Comparison of ENCODE assay signal across 10 cellular contexts in genomic region chr6:2959909-2960719, GRCh38. TPM values are rescaled to one million over a fixed set of nuclear protein-coding genes. Genes with fewer than 3 reads are reported as not detected.
DNase-seq lines count a peak whose midpoint lies in the region; ATAC-seq lines count a peak whose summit lies in the region.
"Had no signal": no experiment of that assay in that cellular context is flagged by ENCODE, and none has a peak within 500 bp of the region (broad histone marks: within the 10 kb centered on the region; RNA-seq: fewer than 3 reads in every experiment).

No MANE protein-coding gene starts in this region.

- peaks cover 10 to 28% of the 10 kb centered on the region in 2 donors for H3K4me1 ChIP-seq in muscle layer of duodenum (ENCODE audit: control insufficient read depth in 1 of 2, insufficient read depth in 2 of 2, low read length in 2 of 2)

- peak; percentile 91 for DNase-seq in AG08395 (ENCODE audit: low spot score)
- DNase-seq in LHCN-M2 (ENCODE audit: low read depth) = peak; percentile 82
- no peak for DNase-seq in effector memory CD8-positive, alpha-beta T cell
- DNase-seq in natural killer cell treated with Interleukin-12 subunit alpha and Interleukin-12 subunit beta and Interleukin-15 and Interleukin-18, amount 100 ng/mL, for 72 hours (ENCODE audit: low spot score) = no peak
- DNase-seq in H4 (ENCODE audit: low spot score) = no peak
- DNase-seq in SW480 (ENCODE audit: low spot score) = no peak
- DNase-seq in germinal center (ENCODE audit: low spot score) = no peak
- DNase-seq: activated naive CD4-positive, alpha-beta T cell treated with anti-CD3 and anti-CD28 coated beads for 36 hours; DND-41 had no signal

- H3K27me3 ChIP-seq in muscle layer of duodenum (ENCODE audit: low read depth, low read length) = no peaks in the 10 kb centered on the region

- H3K27ac Mint-ChIP-seq in effector memory CD8-positive, alpha-beta T cell = peak overlapping the region; percentile 12 to 52
- H3K27ac Mint-ChIP-seq in natural killer cell treated with Interleukin-12 subunit alpha and Interleukin-12 subunit beta and Interleukin-15 and Interleukin-18, amount 100 ng/mL, for 72 hours = peak overlapping the region in 1 of 2 donors; percentile 57
- H3K27ac Mint-ChIP-seq: activated naive CD4-positive, alpha-beta T cell treated with anti-CD3 and anti-CD28 coated beads for 36 hours had no signal

- peak overlapping the region; percentile 70 for H3K27ac ChIP-seq in muscle layer of duodenum (ENCODE audit: low read length)

- no peaks in the 10 kb centered on the region for H3K27me3 Mint-ChIP-seq in effector memory CD8-positive, alpha-beta T cell
- H3K27me3 Mint-ChIP-seq in natural killer cell treated with Interleukin-12 subunit alpha and Interleukin-12 subunit beta and Interleukin-15 and Interleukin-18, amount 100 ng/mL, for 72 hours = no peaks in the 10 kb centered on the region

- no peak overlapping the region for H3K4me3 Mint-ChIP-seq in effector memory CD8-positive, alpha-beta T cell
- H3K4me3 Mint-ChIP-seq in natural killer cell treated with Interleukin-12 subunit alpha and Interleukin-12 subunit beta and Interleukin-15 and Interleukin-18, amount 100 ng/mL, for 72 hours = no peak overlapping the region
- H3K4me3 Mint-ChIP-seq: activated naive CD4-positive, alpha-beta T cell treated with anti-CD3 and anti-CD28 coated beads for 36 hours had no signal

- peaks cover 9% of the 10 kb centered on the region for H3K36me3 Mint-ChIP-seq in effector memory CD8-positive, alpha-beta T cell (ENCODE audit: insufficient read depth)
- H3K36me3 Mint-ChIP-seq in natural killer cell treated with Interleukin-12 subunit alpha and Interleukin-12 subunit beta and Interleukin-15 and Interleukin-18, amount 100 ng/mL, for 72 hours = no peaks in the 10 kb centered on the region

- peaks cover 4 to 10% of the 10 kb centered on the region in 2 donors for H3K36me3 ChIP-seq in muscle layer of duodenum (ENCODE audit: control insufficient read depth in 1 of 2, insufficient read depth in 2 of 2, low read length in 2 of 2)

- H3K9me3 ChIP-seq in muscle layer of duodenum (ENCODE audit: control insufficient read depth in 1 of 2, low read length in 2 of 2) = no peaks in the 10 kb centered on the region

- H3K4me3 ChIP-seq in muscle layer of duodenum (ENCODE audit: low read depth in 1 of 2, low read length in 2 of 2) = no peak overlapping the region

- peaks cover 5 to 11% of the 10 kb centered on the region in 2 donors for H3K4me1 Mint-ChIP-seq in effector memory CD8-positive, alpha-beta T cell (ENCODE audit: low read depth in 2 of 2)
- H3K4me1 Mint-ChIP-seq in natural killer cell treated with Interleukin-12 subunit alpha and Interleukin-12 subunit beta and Interleukin-15 and Interleukin-18, amount 100 ng/mL, for 72 hours (ENCODE audit: low read depth in 2 of 2) = peaks cover 25 to 41% of the 10 kb centered on the region in 2 donors

- no peak for ATAC-seq in effector memory CD8-positive, alpha-beta T cell (replicated peaks)
- ATAC-seq in natural killer cell treated with Interleukin-12 subunit alpha and Interleukin-12 subunit beta and Interleukin-15 and Interleukin-18, amount 100 ng/mL, for 72 hours = no peak

- no peaks in the 10 kb centered on the region for H3K9me3 Mint-ChIP-seq in effector memory CD8-positive, alpha-beta T cell
- H3K9me3 Mint-ChIP-seq in natural killer cell treated with Interleukin-12 subunit alpha and Interleukin-12 subunit beta and Interleukin-15 and Interleukin-18, amount 100 ng/mL, for 72 hours = no peaks in the 10 kb centered on the region
- H3K9me3 Mint-ChIP-seq: activated naive CD4-positive, alpha-beta T cell treated with anti-CD3 and anti-CD28 coated beads for 36 hours had no signal

RNA-seq across cellular contexts. Expression of gene SERPINB6, which starts 11.3 kb away (rescaled TPM):
- 150 and 160 TPM in 2 replicates for total RNA-seq in LHCN-M2 (2014; rRNA removed)
- polyA plus RNA-seq in LHCN-M2 (2012) = 127 TPM
- 100 to 1,000 TPM; 158 to 170 TPM for total RNA-seq in natural killer cell treated with Interleukin-12 subunit alpha and Interleukin-12 subunit beta and Interleukin-15 and Interleukin-18, amount 100 ng/mL, for 72 hours
- total RNA-seq in H4 (2014; rRNA removed; shearing (Covaris generic)) = 107 and 115 TPM in 2 replicates

RNA-seq across cellular contexts. Expression of gene NQO2, which starts 39.6 kb away (rescaled TPM):
- 28.8 and 30.1 TPM in 2 replicates for total RNA-seq in LHCN-M2 (2014; rRNA removed)
- polyA plus RNA-seq in LHCN-M2 (2012) = 36.4 TPM
- total RNA-seq in natural killer cell treated with Interleukin-12 subunit alpha and Interleukin-12 subunit beta and Interleukin-15 and Interleukin-18, amount 100 ng/mL, for 72 hours = 10 to 100 TPM; 18.0 to 35.1 TPM
- total RNA-seq in H4 (2014; rRNA removed; shearing (Covaris generic)) = 119 and 124 TPM in 2 replicates

RNA-seq across cellular contexts. Expression of gene SERPINB9, which starts 57.0 kb away (rescaled TPM):
- total RNA-seq in LHCN-M2 (2014; rRNA removed) = 1.7 and 3.2 TPM in 2 replicates
- polyA plus RNA-seq in LHCN-M2 (2012) = 1.2 TPM
- 100 to 1,000 TPM in 1 of 2 donors, 10 to 100 TPM in 1; 59.0 to 159 TPM for total RNA-seq in natural killer cell treated with Interleukin-12 subunit alpha and Interleukin-12 subunit beta and Interleukin-15 and Interleukin-18, amount 100 ng/mL, for 72 hours
- total RNA-seq in H4 (2014; rRNA removed; shearing (Covaris generic)) = not detected in 2 replicates

Comparison
In these comparisons a context has a peak if more than half of its experiments do, and no peak if none do; other contexts are left out.
1. DNase-seq: peak in AG08395 (single experiment) and LHCN-M2 (single experiment); none in effector memory CD8-positive, alpha-beta T cell (0 of 3), natural killer cell treated with Interleukin-12 subunit alpha and Interleukin-12 subunit beta and Interleukin-15 and Interleukin-18, amount 100 ng/mL, for 72 hours (single experiment), H4 (single experiment), SW480 (single experiment) and germinal center (single experiment).
2. RNA of gene SERPINB9, which starts 57.0 kb away (total RNA-seq): 59.0 to 159 TPM in natural killer cell treated with Interleukin-12 subunit alpha and Interleukin-12 subunit beta and Interleukin-15 and Interleukin-18, amount 100 ng/mL, for 72 hours; 1.7 to 3.2 TPM in LHCN-M2 and not detected in H4; every median in the first group is over 10 times any median in the second.